ENCODE assay signal across 9 cellular contexts in genomic region chr2:197297772-197298318, GRCh38. TPM values are rescaled to one million over a fixed set of nuclear protein-coding genes. Genes with fewer than 3 reads are reported as not detected.
DNase-seq lines count a peak whose midpoint lies in the region; ATAC-seq and TF ChIP-seq lines count a peak whose summit lies in the region.
"Had no signal": no experiment of that assay in that cellular context is flagged by ENCODE, and none has a peak within 500 bp of the region (broad histone marks: within the 10 kb centered on the region; RNA-seq: fewer than 3 reads in every experiment).

No MANE protein-coding gene starts in this region.

- peak overlapping the region; percentile 84 to 86 for H3K4me3 Mint-ChIP-seq in activated T-cell treated with anti-CD3 and anti-CD28 coated beads, Interleukin-2, amount 50 U/mL, for 72 hours
- H3K4me3 Mint-ChIP-seq in central memory CD8-positive, alpha-beta T cell: peak overlapping the region; percentile 58

- H2AFZ ChIP-seq in PC-9: no peak overlapping the region

- CTCF ChIA-PET in PC-9 (lab: Charles Lee): no interaction called here

- POLR2A ChIA-PET in PC-9 (lab: Charles Lee; ENCODE audit: unreplicated experiment): no interaction called here

- no peak for DNase-seq in activated T-cell treated with anti-CD3 and anti-CD28 coated beads, Interleukin-2, amount 50 U/mL, for 72 hours
- no peak for DNase-seq in activated T-cell treated with anti-CD3 and anti-CD28 coated beads, Interleukin-2, amount 50 U/mL, for 48 hours
- no peak for DNase-seq in central memory CD8-positive, alpha-beta T cell (ENCODE audit: low spot score in 2 of 2)
- DNase-seq in upper lobe of left lung: no peak
- DNase-seq in stimulated activated CD4-positive, alpha-beta T cell treated with anti-CD3 and anti-CD28 coated beads, Interleukin-4, amount 100 ng/mL, for 24 hours: no peak
- DNase-seq in PC-9: no peak
- DNase-seq in AG20443 (ENCODE audit: low spot score): no peak
- DNase-seq: NCI-H1048 had no signal

- no TSS peak for BruUV-seq in PC-9 (replicated peaks; lab: Mats Ljungman, UMichigan)

- no peaks in the 10 kb centered on the region for H3K36me3 ChIP-seq in upper lobe of left lung
- H3K36me3 ChIP-seq in PC-9 (ENCODE audit: low read depth): no peaks in the 10 kb centered on the region

- intact Hi-C loops in PC-9 (cut with micrococcal nuclease; ENCODE audit: unreplicated experiment): no loop called here

- H3K27me3 Mint-ChIP-seq in activated T-cell treated with anti-CD3 and anti-CD28 coated beads, Interleukin-2, amount 50 U/mL, for 72 hours (ENCODE audit: low read depth): no peaks in the 10 kb centered on the region
- H3K27me3 Mint-ChIP-seq in central memory CD8-positive, alpha-beta T cell: no peaks in the 10 kb centered on the region

- no peak for TF ChIP-seq POLR2A in upper lobe of left lung (IDR thresholded peaks at IDR 0.05)

- H3K4me3 ChIP-seq in upper lobe of left lung: no peak overlapping the region
- no peak overlapping the region for H3K4me3 ChIP-seq in PC-9

- H3K4me1 Mint-ChIP-seq in activated T-cell treated with anti-CD3 and anti-CD28 coated beads, Interleukin-2, amount 50 U/mL, for 72 hours (ENCODE audit: low read depth): peaks cover 100% of the 10 kb centered on the region
- peaks cover 97% of the 10 kb centered on the region for H3K4me1 Mint-ChIP-seq in central memory CD8-positive, alpha-beta T cell

- no peaks in the 10 kb centered on the region for H3K79me2 ChIP-seq in PC-9 (ENCODE audit: low read depth)

- no peak overlapping the region for H3K4me2 ChIP-seq in PC-9

- ATAC-seq in activated T-cell treated with anti-CD3 and anti-CD28 coated beads, Interleukin-2, amount 50 U/mL, for 72 hours (replicated peaks in 1 of 2): peak; percentile 68 to 75
- ATAC-seq in HG03442 (IDR thresholded peaks at IDR 0.05; ENCODE audit: unreplicated experiment) (peak; percentile 31), upper lobe of left lung (ENCODE audit: low FRiP score in 2 of 2) (no peak)
- ATAC-seq in central memory CD8-positive, alpha-beta T cell (replicated peaks; ENCODE audit: extremely low read depth, poor library complexity, severe bottlenecking): no peak

- H3K27ac Mint-ChIP-seq in activated T-cell treated with anti-CD3 and anti-CD28 coated beads, Interleukin-2, amount 50 U/mL, for 72 hours: peak overlapping the region; percentile 100
- peak overlapping the region; percentile 93 for H3K27ac Mint-ChIP-seq in central memory CD8-positive, alpha-beta T cell (ENCODE audit: low read depth)

- H3K27me3 ChIP-seq in upper lobe of left lung: no peaks in the 10 kb centered on the region
- no peaks in the 10 kb centered on the region for H3K27me3 ChIP-seq in PC-9 (ENCODE audit: insufficient read depth, low read depth)

- no peaks in the 10 kb centered on the region for H3K9me2 ChIP-seq in PC-9 (ENCODE audit: insufficient read depth)

- H3K9me3 Mint-ChIP-seq in activated T-cell treated with anti-CD3 and anti-CD28 coated beads, Interleukin-2, amount 50 U/mL, for 72 hours: peaks cover 0 to 5% of the 10 kb centered on the region in 2 donors
- no peaks in the 10 kb centered on the region for H3K9me3 Mint-ChIP-seq in central memory CD8-positive, alpha-beta T cell

- peak overlapping the region in 3 of 4 donors; percentile 17 to 78 (median 68) for H3K27ac ChIP-seq in upper lobe of left lung
- H3K27ac ChIP-seq in PC-9: no peak overlapping the region

- H3K4me1 ChIP-seq in upper lobe of left lung: peaks cover 33 to 64% (median 38%) of the 10 kb centered on the region in 4 donors
- no peaks in the 10 kb centered on the region for H3K4me1 ChIP-seq in PC-9 (replicated peaks; ENCODE audit: insufficient read depth)

- no peaks in the 10 kb centered on the region for H3K9me3 ChIP-seq in upper lobe of left lung
- 0 out of 2 replicates have a peak, but pooled peaks cover 5% of the 10 kb centered on the region for H3K9me3 ChIP-seq in PC-9 (ENCODE audit: insufficient read depth, low read depth)

- TF ChIP-seq EP300 in upper lobe of left lung (IDR thresholded peaks at IDR 0.05): no peak

- 70 to 76% methylated on average over 4 of the region's 4 CpGs for WGBS in upper lobe of left lung, 2 donors

- H3F3A ChIP-seq in PC-9 (ENCODE audit: insufficient read depth, low read depth): no peaks in the 10 kb centered on the region

- TF ChIP-seq CTCF in upper lobe of left lung (IDR thresholded peaks at IDR 0.05) (no peak), PC-9 (conservative IDR thresholded peaks at IDR 0.05) (no peak)

- H4K20me1 ChIP-seq in PC-9 (ENCODE audit: insufficient read depth): no peaks in the 10 kb centered on the region

- peaks cover 16 to 35% of the 10 kb centered on the region in 2 donors for H3K36me3 Mint-ChIP-seq in activated T-cell treated with anti-CD3 and anti-CD28 coated beads, Interleukin-2, amount 50 U/mL, for 72 hours (ENCODE audit: insufficient read depth in 2 of 2)
- peaks cover 35% of the 10 kb centered on the region for H3K36me3 Mint-ChIP-seq in central memory CD8-positive, alpha-beta T cell (ENCODE audit: insufficient read depth)

RNA-seq across cellular contexts. Expression of gene ANKRD44, which starts 12.7 kb away (rescaled TPM):
- total RNA-seq in activated T-cell treated with anti-CD3 and anti-CD28 coated beads, Interleukin-2, amount 50 U/mL, for 72 hours: 100 to 1,000 TPM; 114 to 141 TPM
- total RNA-seq in upper lobe of left lung (10 to 100 TPM; 41.0 to 91.1 (median 61.7) TPM), PC-9 (2021) (1.7 and 3.4 TPM in 2 replicates)

Comparison
In these comparisons a context has a peak if more than half of its experiments do, and no peak if none do; other contexts are left out.
1. ATAC-seq: peak in activated T-cell treated with anti-CD3 and anti-CD28 coated beads, Interleukin-2, amount 50 U/mL, for 72 hours (2 of 2) and HG03442 (single experiment); none in central memory CD8-positive, alpha-beta T cell (single experiment) and upper lobe of left lung (0 of 2).